Comparison of ENCODE assay signal across 8 cellular contexts in the genomic region with DNA sequence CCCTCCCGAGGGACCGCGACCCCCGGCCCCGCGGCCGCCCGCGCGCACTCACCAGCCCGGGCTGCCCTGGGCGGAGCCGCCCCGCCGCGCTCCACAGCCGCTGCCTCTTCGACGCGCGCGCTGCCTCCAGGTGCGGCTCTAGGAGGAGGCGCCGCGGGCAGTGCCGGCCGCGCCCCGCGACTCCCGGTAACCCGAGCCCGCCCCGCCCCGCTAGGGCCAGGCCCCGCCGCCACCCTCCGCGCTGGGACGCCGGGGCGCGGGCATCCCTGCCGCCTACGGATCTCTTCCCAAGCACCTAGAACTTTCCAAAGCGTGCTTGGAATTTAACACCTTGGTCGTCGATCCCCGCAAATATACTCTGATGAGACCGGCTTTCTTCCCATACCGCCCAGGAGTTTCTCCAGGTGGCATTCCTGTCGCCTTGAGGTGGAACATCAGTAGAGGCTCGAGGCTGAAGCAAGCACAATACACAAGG. TPM values are rescaled to one million over a fixed set of nuclear protein-coding genes. Genes with fewer than 3 reads are reported as not detected.
DNase-seq lines count a peak whose midpoint lies in the region; ATAC-seq and TF ChIP-seq lines count a peak whose summit lies in the region.

A gene with protein sequence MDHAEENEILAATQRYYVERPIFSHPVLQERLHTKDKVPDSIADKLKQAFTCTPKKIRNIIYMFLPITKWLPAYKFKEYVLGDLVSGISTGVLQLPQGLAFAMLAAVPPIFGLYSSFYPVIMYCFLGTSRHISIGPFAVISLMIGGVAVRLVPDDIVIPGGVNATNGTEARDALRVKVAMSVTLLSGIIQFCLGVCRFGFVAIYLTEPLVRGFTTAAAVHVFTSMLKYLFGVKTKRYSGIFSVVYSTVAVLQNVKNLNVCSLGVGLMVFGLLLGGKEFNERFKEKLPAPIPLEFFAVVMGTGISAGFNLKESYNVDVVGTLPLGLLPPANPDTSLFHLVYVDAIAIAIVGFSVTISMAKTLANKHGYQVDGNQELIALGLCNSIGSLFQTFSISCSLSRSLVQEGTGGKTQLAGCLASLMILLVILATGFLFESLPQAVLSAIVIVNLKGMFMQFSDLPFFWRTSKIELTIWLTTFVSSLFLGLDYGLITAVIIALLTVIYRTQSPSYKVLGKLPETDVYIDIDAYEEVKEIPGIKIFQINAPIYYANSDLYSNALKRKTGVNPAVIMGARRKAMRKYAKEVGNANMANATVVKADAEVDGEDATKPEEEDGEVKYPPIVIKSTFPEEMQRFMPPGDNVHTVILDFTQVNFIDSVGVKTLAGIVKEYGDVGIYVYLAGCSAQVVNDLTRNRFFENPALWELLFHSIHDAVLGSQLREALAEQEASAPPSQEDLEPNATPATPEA (minus strand): TSS at position 162 of the 475 bp plus-strand sequence. CDS start 24,693 bp downstream, outside the sequence.

- peak within 1 kb of the TSS; percentile 42 for H3K4me3 ChIP-seq in AG04450 (ENCODE audit: low read depth, low read length)
- no peak within 1 kb of the TSS for H3K4me3 ChIP-seq in mucosa of descending colon
- peak within 1 kb of the TSS in 1 of 4 donors; percentile 45 for H3K4me3 ChIP-seq in adrenal gland

- peak within 1 kb of the TSS; percentile 65 for H3K4me3 Mint-ChIP-seq in dendritic cell treated with granulocyte-macrophage colony-stimulating factor and Interleukin-4, amounts not matched to agents 40 ng/mL and 50 ng/mL, for 4 days

- DNase-seq in AG04450 (ENCODE audit: low read depth, low spot score) (no peak), NCI-H526 treated with DMSO at 0.1 percent for 48 hours (lab: John Stamatoyannopoulos, UW) (peak; percentile 59), mucosa of descending colon (peak; percentile 61 to 81 (median 70)), adrenal gland (no peak), SHP77 treated with DMSO at 0.1 percent for 48 hours (lab: John Stamatoyannopoulos, UW) (no peak)
- DNase-seq in effector CD4-positive, alpha-beta T cell, result no peak

- no peak for TF ChIP-seq CTCF in AG04450 (IDR thresholded peaks at IDR 0.05; ENCODE audit: low read depth, low read length)
- TF ChIP-seq CTCF in mucosa of descending colon (IDR thresholded peaks at IDR 0.05), result no peak
- no peak for TF ChIP-seq CTCF in adrenal gland (IDR thresholded peaks at IDR 0.05)

- TF ChIP-seq POLR2A in adrenal gland (IDR thresholded peaks at IDR 0.05), result no peak

- ATAC-seq in GM18867 (IDR thresholded peaks at IDR 0.05; ENCODE audit: unreplicated experiment) (peak; percentile 62), mucosa of descending colon (peak; percentile 99)

- H3K27me3 Mint-ChIP-seq in dendritic cell treated with granulocyte-macrophage colony-stimulating factor and Interleukin-4, amounts not matched to agents 40 ng/mL and 50 ng/mL, for 4 days, result peaks cover 71% of the 10 kb centered on the region

- H3K4me1 ChIP-seq in mucosa of descending colon (ENCODE audit: low read depth) (peaks cover 17% of the 10 kb centered on the region), adrenal gland (replicated peaks in 1 of 2) (no peaks in the 10 kb centered on the region)

- no peak within 1 kb of the TSS for H3K27ac Mint-ChIP-seq in dendritic cell treated with granulocyte-macrophage colony-stimulating factor and Interleukin-4, amounts not matched to agents 40 ng/mL and 50 ng/mL, for 4 days

- H3K27ac ChIP-seq in AG04450 (ENCODE audit: low read depth, low read length), result no peak within 1 kb of the TSS
- H3K27ac ChIP-seq in adrenal gland, result peak within 1 kb of the TSS in 1 of 5 donors; percentile 44

- CTCF ChIA-PET in AG04450 (lab: Charles Lee), result interaction anchor here (0.5 to 1.4 kb wide), 14 partner anchors 10 to 1131 kb away, joined by 3 to 13 read pairs (median 3); no protein-coding TSS in a partner anchor

- intact Hi-C loops in dendritic cell treated with granulocyte-macrophage colony-stimulating factor and Interleukin-4, amounts not matched to agents 40 ng/mL and 50 ng/mL, for 4 days (cut with micrococcal nuclease), result no loop called here
- intact Hi-C loops in mucosa of descending colon (cut with DNase I, micrococcal nuclease), result no loop called here
- intact Hi-C loops in adrenal gland (cut with DNase I), result no loop called here

- H3K36me3 Mint-ChIP-seq in dendritic cell treated with granulocyte-macrophage colony-stimulating factor and Interleukin-4, amounts not matched to agents 40 ng/mL and 50 ng/mL, for 4 days (ENCODE audit: low read depth), result no peaks in the 10 kb centered on the region

- POLR2A ChIA-PET in AG04450 (lab: Yijun Ruan, JAX), result no interaction called here

- H3K36me3 ChIP-seq in mucosa of descending colon (ENCODE audit: low read depth) (no peaks in the 10 kb centered on the region), adrenal gland (replicated peaks in 1 of 2) (no peaks in the 10 kb centered on the region)

- H3K9me3 ChIP-seq in AG04450 (ENCODE audit: control insufficient read depth, insufficient read depth, low read length) (no peaks in the 10 kb centered on the region; the same call in 1 of the 2 replicates), mucosa of descending colon (no peaks in the 10 kb centered on the region), adrenal gland (replicated peaks in 1 of 3) (no peaks in the 10 kb centered on the region)

- WGBS in adrenal gland, 4 donors, result 5 to 20% (median 13%) methylated on average over 6 to 54 of the region's 54 CpGs

- H3K27me3 ChIP-seq in AG04450 (ENCODE audit: control insufficient read depth, insufficient read depth, low read length) (peaks cover 42% of the 10 kb centered on the region), adrenal gland (peaks cover 32% of the 10 kb centered on the region)

- H3K9me3 Mint-ChIP-seq in dendritic cell treated with granulocyte-macrophage colony-stimulating factor and Interleukin-4, amounts not matched to agents 40 ng/mL and 50 ng/mL, for 4 days, result peaks cover 3% of the 10 kb centered on the region

- H3K4me1 Mint-ChIP-seq in dendritic cell treated with granulocyte-macrophage colony-stimulating factor and Interleukin-4, amounts not matched to agents 40 ng/mL and 50 ng/mL, for 4 days (ENCODE audit: low read depth), result peaks cover 10% of the 10 kb centered on the region

RNA-seq across cellular contexts. Expression of the gene that starts here (rescaled TPM):
- polyA plus RNA-seq in AG04450 (2011; rRNA removed) (not detected in 2 replicates), adrenal gland (under 1 TPM; 0.20 to 0.56 (median 0.22) TPM)
- polyA minus RNA-seq in AG04450 (2011; rRNA and poly(A)+ RNA removed), result not detected in 2 replicates
- total RNA-seq in mucosa of descending colon (under 1 TPM; 0.14 to 0.38 (median 0.19) TPM), adrenal gland (under 1 TPM in 5 of 8 donors, not detected in 3; 0.14 to 0.49 (median 0.34) TPM)

Comparison
In these comparisons a context has a peak if more than half of its experiments do, and no peak if none do; other contexts are left out.
1. Peak in DNase-seq and ATAC-seq in mucosa of descending colon; RNA of the gene not detected or under 1 TPM.